18 cellular contexts compared by ENCODE assay signal in the genomic region with DNA sequence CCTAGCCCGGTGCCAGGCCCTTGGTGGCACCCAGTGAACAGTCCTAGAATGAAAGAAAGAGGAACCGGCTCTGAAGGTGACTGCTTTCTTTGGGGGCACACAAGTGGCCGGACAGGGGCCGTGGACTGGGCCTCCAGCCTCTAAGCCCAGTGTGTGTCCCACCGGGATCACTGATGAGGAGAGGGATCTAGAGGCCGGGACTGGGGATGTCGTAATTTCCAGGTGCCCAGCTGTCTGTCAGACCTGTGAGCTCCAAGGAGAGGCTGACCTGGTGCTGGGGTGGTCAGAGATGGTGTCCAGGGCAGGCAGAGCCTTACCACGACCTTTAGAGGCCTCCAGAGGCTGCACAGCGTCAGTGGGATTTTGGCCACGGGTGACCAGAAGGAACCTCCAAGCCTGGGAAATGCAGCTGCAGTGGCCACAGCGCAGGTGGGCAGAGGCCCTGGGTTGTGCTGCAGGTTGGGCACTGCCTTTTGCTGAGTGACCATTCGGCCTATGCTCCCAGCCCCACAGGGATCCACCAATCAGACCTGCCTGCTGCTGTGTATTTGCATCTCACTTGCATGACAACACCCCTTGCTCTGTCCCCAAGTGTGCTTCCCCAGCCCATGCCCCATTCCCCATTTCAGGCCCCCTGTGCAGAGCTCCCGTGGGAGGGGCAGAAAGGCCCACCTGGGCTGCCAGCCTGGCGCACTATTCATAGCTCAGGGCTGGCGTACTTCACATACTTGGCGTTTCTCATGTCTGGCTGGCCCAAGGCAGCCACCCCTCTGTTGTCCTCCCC. TPM values are rescaled to one million over a fixed set of nuclear protein-coding genes. Genes with fewer than 3 reads are reported as not detected.
DNase-seq lines count a peak whose midpoint lies in the region; ATAC-seq and TF ChIP-seq lines count a peak whose summit lies in the region.
"Had no signal": no experiment of that assay in that cellular context is flagged by ENCODE, and none has a peak within 500 bp of the region (broad histone marks: within the 10 kb centered on the region; RNA-seq: fewer than 3 reads in every experiment).

No MANE protein-coding gene starts in this region.

- H4K20me1 ChIP-seq in BLaER1, result peaks cover 100% of the 10 kb centered on the region

- DNase-seq in astrocyte of the hippocampus (ENCODE audit: low read depth, low spot score), result peak; percentile 54
- DNase-seq in left ventricle myocardium superior, result peak; percentile 83
- DNase-seq in psoas muscle, result no peak
- no peak for DNase-seq in Calu3
- DNase-seq in trophoblast cell, result no peak
- no peak for DNase-seq in Ammon's horn (ENCODE audit: low spot score)
- DNase-seq: 8988T; activated CD4-positive, alpha-beta T cell treated with anti-CD3 and anti-CD28 coated beads for 4 hours; activated effector memory CD4-positive, alpha-beta T cell treated with anti-CD3 and anti-CD28 coated beads, Interleukin-2, amount 50 U/mL, for 16 hours; DMS153; NCI-H187; NCI-H446; occipital lobe; stimulated activated CD4-positive, alpha-beta T cell treated with anti-CD3 and anti-CD28 coated beads, Interleukin-2, amount 100 ng/mL, for 48 hours had no signal

- H3K4me3 Mint-ChIP-seq in Calu3 (ENCODE audit: low read depth, unreplicated experiment), result no peak overlapping the region
- H3K4me3 Mint-ChIP-seq: IgD-negative memory B cell had no signal

- H3K36me3 ChIP-seq in BLaER1 (peaks cover 56% of the 10 kb centered on the region), psoas muscle (ENCODE audit: insufficient read depth in 1 of 2, low read depth in 1 of 2) (no peaks in the 10 kb centered on the region), trophoblast cell (ENCODE audit: control insufficient read depth in 1 of 2, insufficient read depth in 2 of 2, low read length in 2 of 2) (no peaks in the 10 kb centered on the region)

- no peaks in the 10 kb centered on the region for H3K9me3 ChIP-seq in BLaER1
- H3K9me3 ChIP-seq in psoas muscle, result no peaks in the 10 kb centered on the region
- H3K9me3 ChIP-seq in trophoblast cell (ENCODE audit: insufficient read depth, low read depth, low read length), result no peaks in the 10 kb centered on the region

- no peak overlapping the region for H2BK12ac ChIP-seq in trophoblast cell (ENCODE audit: low read length)

- no peak overlapping the region for H2AFZ ChIP-seq in trophoblast cell (ENCODE audit: insufficient read depth, low read length, poor library complexity)

- H3K27me3 Mint-ChIP-seq in Calu3 (ENCODE audit: unreplicated experiment), result peaks cover 29% of the 10 kb centered on the region

- no peak overlapping the region for H3K23ac ChIP-seq in trophoblast cell (ENCODE audit: low read length)

- H3K27ac ChIP-seq in BLaER1 (peak overlapping the region; percentile 29; the same call in 1 of the 2 replicates), psoas muscle (peak overlapping the region; percentile 11), trophoblast cell (ENCODE audit: low read depth, low read length) (no peak overlapping the region)
- H3K27ac ChIP-seq: C4-2B had no signal

- H2AK5ac ChIP-seq in trophoblast cell (ENCODE audit: low read length), result no peak overlapping the region

- ATAC-seq in left ventricle myocardium superior (peak; percentile 83), psoas muscle (peak; percentile 45 to 57 (median 53)), HG03280 (IDR thresholded peaks at IDR 0.05; ENCODE audit: unreplicated experiment) (no peak)

- H3K36me3 Mint-ChIP-seq in Calu3 (ENCODE audit: insufficient read depth, unreplicated experiment), result no peaks in the 10 kb centered on the region

- TF ChIP-seq CTCF in psoas muscle (IDR thresholded peaks at IDR 0.05) (no peak), Calu3 (IDR thresholded peaks at IDR 0.05; ENCODE audit: unreplicated experiment) (no peak)

- no peak overlapping the region for H3K4ac ChIP-seq in trophoblast cell (ENCODE audit: low read depth, low read length)

- H3K79me2 ChIP-seq in trophoblast cell (ENCODE audit: control insufficient read depth, insufficient read depth, low read length, poor library complexity), result no peaks in the 10 kb centered on the region

- no peak overlapping the region for H2BK120ac ChIP-seq in trophoblast cell (ENCODE audit: insufficient read depth, low read length, poor library complexity)

- CTCF ChIA-PET in Calu3 (lab: Charles Lee), result interaction anchor here (1.0 to 3.6 kb wide), 6 partner anchors 11 to 44 kb away, joined by 3 to 24 read pairs (median 6); partner anchors contain the start of gene ARHGAP23

- no peaks in the 10 kb centered on the region for H3K79me1 ChIP-seq in trophoblast cell (ENCODE audit: low read length)

- H3K18ac ChIP-seq in trophoblast cell (ENCODE audit: low read length), result no peak overlapping the region

- BruUV-seq in Calu3 (replicated peaks; lab: Mats Ljungman, UMichigan), result no TSS peak

- peak overlapping the region; percentile 57 for H3K4me2 ChIP-seq in BLaER1
- no peak overlapping the region for H3K4me2 ChIP-seq in trophoblast cell (ENCODE audit: low read length)

- H4K12ac ChIP-seq in trophoblast cell (ENCODE audit: low read depth, low read length), result no peak overlapping the region

- H3K14ac ChIP-seq in trophoblast cell (ENCODE audit: low read length), result no peak overlapping the region

- no peak overlapping the region for H2BK5ac ChIP-seq in trophoblast cell (ENCODE audit: low read depth, low read length, poor library complexity)

- H3K9ac ChIP-seq in BLaER1, result peak overlapping the region; percentile 48; the same call in 1 of the 2 replicates
- H3K9ac ChIP-seq in trophoblast cell (ENCODE audit: low read length), result no peak overlapping the region

- intact Hi-C loops in left ventricle myocardium superior (cut with micrococcal nuclease) (no loop called here), psoas muscle (cut with DNase I) (no loop called here), Calu3 (cut with micrococcal nuclease; ENCODE audit: unreplicated experiment) (loop anchor here (5.0 kb wide), 1 partner anchor 226 kb away; no protein-coding TSS in a partner anchor)

- H4K8ac ChIP-seq in trophoblast cell (ENCODE audit: low read depth, low read length), result no peak overlapping the region

- H3K9me3 Mint-ChIP-seq in Calu3 (ENCODE audit: low read depth, unreplicated experiment), result no peaks in the 10 kb centered on the region
- H3K9me3 Mint-ChIP-seq: IgD-negative memory B cell had no signal

- no peak overlapping the region for H3K4me3 ChIP-seq in BLaER1
- no peak overlapping the region for H3K4me3 ChIP-seq in psoas muscle
- H3K4me3 ChIP-seq in trophoblast cell (ENCODE audit: low read depth, low read length), result no peak overlapping the region

- 47 to 51% (median 50%) methylated on average over 16 of the region's 16 CpGs for WGBS in psoas muscle, 3 donors
- WGBS in trophoblast cell (ENCODE audit: extremely low coverage, insufficient coverage, insufficient read length), result no CpG with 5 or more reads among the region's 16 CpGs

- peaks cover 74% of the 10 kb centered on the region for H3K4me1 ChIP-seq in BLaER1
- peaks cover 47% of the 10 kb centered on the region for H3K4me1 ChIP-seq in psoas muscle
- H3K4me1 ChIP-seq in trophoblast cell (ENCODE audit: control insufficient read depth in 1 of 2, insufficient read depth in 2 of 2, low read length in 2 of 2), result no peaks in the 10 kb centered on the region

- H3K27me3 ChIP-seq in BLaER1 (no peaks in the 10 kb centered on the region), psoas muscle (ENCODE audit: insufficient read depth in 3 of 3, low read length in 2 of 3) (no peaks in the 10 kb centered on the region), trophoblast cell (ENCODE audit: insufficient read depth, low read length) (no peaks in the 10 kb centered on the region)

- H3K4me1 Mint-ChIP-seq in Calu3 (ENCODE audit: low read depth, unreplicated experiment), result peaks cover 19% of the 10 kb centered on the region

- H4K91ac ChIP-seq in trophoblast cell (ENCODE audit: low read depth, low read length), result no peak overlapping the region

- no peak overlapping the region for H3K27ac Mint-ChIP-seq in Calu3 (ENCODE audit: unreplicated experiment)
- H3K27ac Mint-ChIP-seq: IgD-negative memory B cell had no signal

RNA-seq across cellular contexts. Expression of gene ARHGAP23, which starts 12.5 kb away (rescaled TPM):
- total RNA-seq in left ventricle myocardium superior (70.3 TPM), psoas muscle (10 to 100 TPM; 23.6 to 35.8 (median 23.7) TPM), Calu3 (2022) (140 and 304 TPM in 2 replicates)
- polyA plus RNA-seq in psoas muscle, result 10 to 100 TPM in 1 of 3 donors, 1 to 10 TPM in 2; 7.6 to 11.8 (median 9.6) TPM
- 16.7 and 17.8 TPM in 2 replicates for polyA plus RNA-seq in trophoblast cell (2013)
- polyA plus RNA-seq: IgD-negative memory B cell had no signal

Comparison
In these comparisons a context has a peak if more than half of its experiments do, and no peak if none do; other contexts are left out.
1. DNase-seq: peak in astrocyte of the hippocampus (single experiment) and left ventricle myocardium superior (single experiment); none in psoas muscle (0 of 2), Calu3 (single experiment), trophoblast cell (0 of 2) and Ammon's horn (single experiment).